ENCODE assay signal across 8 cellular contexts in the genomic region with DNA sequence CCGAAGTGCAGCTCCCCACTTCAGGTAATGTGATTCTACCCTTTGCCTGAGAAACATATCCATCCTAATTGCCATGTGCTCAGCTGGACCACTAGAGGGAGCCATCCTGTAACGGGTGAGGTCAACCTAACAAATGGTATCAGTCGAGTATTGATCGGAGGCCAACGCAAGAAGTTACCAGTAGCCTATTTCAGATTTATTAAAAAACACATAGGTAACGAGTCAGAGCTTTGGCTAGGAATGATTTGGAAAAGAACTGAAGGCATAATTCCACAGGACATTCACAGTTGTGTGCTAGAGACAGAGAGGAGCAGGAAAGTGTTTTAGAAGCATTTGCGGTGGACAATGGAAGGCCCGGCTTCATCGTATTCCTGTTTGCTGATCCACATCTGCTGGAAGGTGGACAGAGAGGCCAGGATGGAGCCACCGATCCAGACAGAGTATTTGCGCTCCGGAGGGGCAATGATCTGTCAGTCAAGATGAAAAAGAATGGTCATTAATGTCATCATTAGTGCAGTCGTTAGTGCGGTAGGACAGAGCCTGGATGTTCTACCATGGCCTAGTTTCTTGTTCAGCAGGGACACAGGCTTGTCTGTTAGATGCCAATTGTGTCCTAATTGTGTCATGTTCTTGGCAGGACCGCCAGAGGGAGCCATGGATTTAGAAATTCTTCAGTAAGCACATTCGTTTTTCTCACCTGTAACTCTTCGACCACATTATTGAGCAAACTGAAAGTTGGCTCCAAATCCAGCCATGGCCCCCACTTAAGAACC. TPM values are rescaled to one million over a fixed set of nuclear protein-coding genes. Genes with fewer than 3 reads are reported as not detected.
DNase-seq lines count a peak whose midpoint lies in the region; ATAC-seq and TF ChIP-seq lines count a peak whose summit lies in the region.

No MANE protein-coding gene starts in this region.

- WGBS in psoas muscle, 3 donors: 29 to 37% (median 31%) methylated on average over 17 of the region's 17 CpGs
- WGBS in urinary bladder: 25% methylated on average over 17 of the region's 17 CpGs

- H3K4me1 ChIP-seq in BLaER1 treated with 17β-estradiol and CSF1 and Interleukin-3, amounts not matched to agents 10 nM and 100 nM: peaks cover 0 to 10% (median 5%) of the 10 kb centered on the region in 10 experiments; a peak in 16 of 20 replicates
- H3K4me1 ChIP-seq in psoas muscle (peaks cover 3% of the 10 kb centered on the region), urinary bladder (ENCODE audit: insufficient read depth) (no peaks in the 10 kb centered on the region)

- peak overlapping the region in 1 of 11 experiments; percentile 9; a peak in 2 of 22 replicates for H3K9ac ChIP-seq in BLaER1 treated with 17β-estradiol and CSF1 and Interleukin-3, amounts not matched to agents 10 nM and 100 nM

- no peak overlapping the region for H3K27ac ChIP-seq in BLaER1 treated with 17β-estradiol and CSF1 and Interleukin-3, amounts not matched to agents 10 nM and 100 nM
- no peak overlapping the region for H3K27ac ChIP-seq in psoas muscle
- peak overlapping the region; percentile 27 for H3K27ac ChIP-seq in urinary bladder (ENCODE audit: low read depth)

- intact Hi-C loops in cardiac septum (cut with DNase I): loop anchor here (2.0 to 5.0 kb wide), 3 partner anchors 52 to 282 kb away; no protein-coding TSS in a partner anchor
- intact Hi-C loops in psoas muscle (cut with DNase I): loop anchor here (2.0 to 10.0 kb wide), 5 partner anchors 50 to 280 kb away; no protein-coding TSS in a partner anchor

- peak overlapping the region; percentile 7 to 66 (median 36); a peak in 15 of 22 replicates for H3K4me2 ChIP-seq in BLaER1 treated with 17β-estradiol and CSF1 and Interleukin-3, amounts not matched to agents 10 nM and 100 nM

- TF ChIP-seq CTCF in psoas muscle (IDR thresholded peaks at IDR 0.05): peak; percentile 72

- H3K27ac Mint-ChIP-seq in activated naive CD8-positive, alpha-beta T cell treated with anti-CD3 and anti-CD28 coated beads, Interleukin-2, amount 50 U/mL, for 24 hours: peak overlapping the region; percentile 52

- H3K36me3 Mint-ChIP-seq in activated naive CD8-positive, alpha-beta T cell treated with anti-CD3 and anti-CD28 coated beads, Interleukin-2, amount 50 U/mL, for 24 hours (ENCODE audit: low read depth): peaks cover 3% of the 10 kb centered on the region

- H3K9me3 ChIP-seq in BLaER1 treated with 17β-estradiol and CSF1 and Interleukin-3, amounts not matched to agents 10 nM and 100 nM (replicated peaks in 1 of 11): no peaks in the 10 kb centered on the region
- no peaks in the 10 kb centered on the region for H3K9me3 ChIP-seq in psoas muscle

- H3K4me3 ChIP-seq in BLaER1 treated with 17β-estradiol and CSF1 and Interleukin-3, amounts not matched to agents 10 nM and 100 nM: no peak overlapping the region
- peak overlapping the region; percentile 6 for H3K4me3 ChIP-seq in psoas muscle
- H3K4me3 ChIP-seq in urinary bladder (ENCODE audit: low read depth, low read length): no peak overlapping the region

- peaks cover 16% of the 10 kb centered on the region for H3K4me1 Mint-ChIP-seq in activated naive CD8-positive, alpha-beta T cell treated with anti-CD3 and anti-CD28 coated beads, Interleukin-2, amount 50 U/mL, for 24 hours

- no peaks in the 10 kb centered on the region for H3K27me3 Mint-ChIP-seq in activated naive CD8-positive, alpha-beta T cell treated with anti-CD3 and anti-CD28 coated beads, Interleukin-2, amount 50 U/mL, for 24 hours

- peak; percentile 57 for DNase-seq in NCI-H1105 (lab: John Stamatoyannopoulos, UW)
- peak; percentile 87 for DNase-seq in SW480 (ENCODE audit: low spot score)
- DNase-seq in activated naive CD8-positive, alpha-beta T cell treated with anti-CD3 and anti-CD28 coated beads, Interleukin-2, amount 50 U/mL, for 24 hours: peak; percentile 71
- DNase-seq in cardiac septum (ENCODE audit: low spot score): peak; percentile 80
- DNase-seq in psoas muscle: peak; percentile 63 to 76

- no peak overlapping the region for H3K4me3 Mint-ChIP-seq in activated naive CD8-positive, alpha-beta T cell treated with anti-CD3 and anti-CD28 coated beads, Interleukin-2, amount 50 U/mL, for 24 hours

- H3K9me3 Mint-ChIP-seq in activated naive CD8-positive, alpha-beta T cell treated with anti-CD3 and anti-CD28 coated beads, Interleukin-2, amount 50 U/mL, for 24 hours: no peaks in the 10 kb centered on the region

- H3K36me3 ChIP-seq in BLaER1 treated with 17β-estradiol and CSF1 and Interleukin-3, amounts not matched to agents 10 nM and 100 nM: peaks cover 0 to 38% (median 0%) of the 10 kb centered on the region in 11 experiments; a peak in 4 of 22 replicates
- peaks cover 0 to 4% of the 10 kb centered on the region in 2 donors for H3K36me3 ChIP-seq in psoas muscle (ENCODE audit: insufficient read depth in 1 of 2, low read depth in 1 of 2)
- H3K36me3 ChIP-seq in urinary bladder (ENCODE audit: insufficient read depth): no peaks in the 10 kb centered on the region

- ATAC-seq in GM21381 (IDR thresholded peaks at IDR 0.05; ENCODE audit: unreplicated experiment) (peak; percentile 40), psoas muscle (peak; percentile 73 to 85 (median 78))
- ATAC-seq in activated naive CD8-positive, alpha-beta T cell treated with anti-CD3 and anti-CD28 coated beads, Interleukin-2, amount 50 U/mL, for 24 hours: peak; percentile 55

- H4K20me1 ChIP-seq in BLaER1 treated with 17β-estradiol and CSF1 and Interleukin-3, amounts not matched to agents 10 nM and 100 nM: no peaks in the 10 kb centered on the region

- peaks cover 0 to 10% (median 0%) of the 10 kb centered on the region in 11 experiments; a peak in 3 of 22 replicates for H3K27me3 ChIP-seq in BLaER1 treated with 17β-estradiol and CSF1 and Interleukin-3, amounts not matched to agents 10 nM and 100 nM
- no peaks in the 10 kb centered on the region for H3K27me3 ChIP-seq in psoas muscle (ENCODE audit: insufficient read depth in 3 of 3, low read length in 2 of 3)

RNA-seq across cellular contexts. Expression of a gene that starts 17.5 kb away (rescaled TPM):
- 162 TPM for total RNA-seq in cardiac septum
- 10 to 100 TPM; 39.6 to 63.1 (median 53.1) TPM for total RNA-seq in psoas muscle
- 10 to 100 TPM; 56.6 to 73.1 (median 65.6) TPM for polyA plus RNA-seq in psoas muscle
- 3,971 TPM for total RNA-seq in urinary bladder
- polyA plus RNA-seq in urinary bladder: 6,755 TPM

RNA-seq across cellular contexts. Expression of a gene that starts 55.0 kb away (rescaled TPM):
- 2.9 TPM for total RNA-seq in cardiac septum
- total RNA-seq in psoas muscle: 1 to 10 TPM in 3 of 4 donors, under 1 TPM in 1; 0.90 to 1.4 (median 1.0) TPM
- polyA plus RNA-seq in psoas muscle: under 1 TPM; 0.23 to 0.92 (median 0.51) TPM
- total RNA-seq in urinary bladder: 29.0 TPM
- 2.1 TPM for polyA plus RNA-seq in urinary bladder

RNA-seq across cellular contexts. Expression of a gene that starts 55.5 kb away (rescaled TPM):
- total RNA-seq in cardiac septum (5.1 TPM), psoas muscle (1 to 10 TPM; 1.6 to 3.8 (median 2.6) TPM), urinary bladder (48.3 TPM)
- polyA plus RNA-seq in psoas muscle (1 to 10 TPM; 1.1 to 3.8 (median 1.4) TPM), urinary bladder (9.5 TPM)

Comparison
In these comparisons a context has a peak if more than half of its experiments do, and no peak if none do; other contexts are left out.
1. RNA of a gene that starts 17.5 kb away (total RNA-seq): 3,971 TPM in urinary bladder (single experiment); 162 TPM in cardiac septum (single experiment) and 39.6 to 63.1 TPM in psoas muscle; every median in the first group is over 10 times any median in the second.
2. Peak in every context shown above with its lines, with median percentiles within 50 percentile points of each other: ATAC-seq and DNase-seq.